Comparison of ENCODE assay signal across 15 cellular contexts in the genomic region with DNA sequence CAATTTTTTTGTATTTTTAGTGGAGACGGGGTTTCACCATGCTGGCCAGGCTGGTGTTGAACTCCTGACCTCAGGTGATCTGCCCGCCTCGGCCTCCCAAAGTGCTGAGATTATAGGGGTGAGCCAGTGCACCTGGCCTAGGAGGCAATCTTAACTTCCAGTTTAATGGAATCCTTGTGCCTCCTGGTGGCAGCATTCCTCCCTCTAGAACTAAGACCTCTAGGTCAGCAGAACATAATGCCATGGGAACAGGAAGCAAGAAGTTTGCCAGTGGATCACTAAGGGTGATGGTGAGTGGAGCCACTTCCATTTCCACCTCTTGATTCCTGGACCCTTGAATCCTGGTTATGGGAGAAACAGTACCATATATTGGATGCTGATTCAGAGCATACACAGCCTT. TPM values are rescaled to one million over a fixed set of nuclear protein-coding genes. Genes with fewer than 3 reads are reported as not detected.
DNase-seq lines count a peak whose midpoint lies in the region; FAIRE-seq and TF ChIP-seq lines count a peak whose summit lies in the region.
"Not testable (repeated sequence)": the region's sequence is repeated elsewhere in the genome, so short reads cannot be mapped to it uniquely, and the experiment has no call there.
"Had no signal": no experiment of that assay in that cellular context is flagged by ENCODE, and none has a peak within 500 bp of the region (broad histone marks: within the 10 kb centered on the region; RNA-seq: fewer than 3 reads in every experiment).

No MANE protein-coding gene starts in this region.

- peaks cover 17% of the 10 kb centered on the region for H3F3A ChIP-seq in GM23248 (ENCODE audit: insufficient read depth)

- TF ChIP-seq CTCF in C4-2B (conservative IDR thresholded peaks at IDR 0.05) (peak; percentile 42), brain microvascular endothelial cell (IDR thresholded peaks at IDR 0.05; ENCODE audit: low read depth, low read length, missing control alignments) (peak; percentile 55), fibroblast of pulmonary artery (IDR thresholded peaks at IDR 0.05; ENCODE audit: low read length, missing control alignments) (peak; percentile 41), liver (IDR thresholded peaks at IDR 0.05; ENCODE audit: low read depth, low read length, missing input control) (peak; percentile 26)

- TF ChIP-seq RAD21 in liver (IDR thresholded peaks at IDR 0.05), result peak; percentile 36 to 62

- not testable (repeated sequence) for H4K20me1 ChIP-seq in GM23248 (ENCODE audit: insufficient read depth)

- H3K9me3 ChIP-seq in GM23248 (ENCODE audit: low read depth); liver (ENCODE audit: control insufficient read depth in 4 of 4, low read length in 3 of 4); small intestine (ENCODE audit: control insufficient read depth, low read depth): not testable (repeated sequence)

- WGBS in GM23248 (ENCODE audit: low coverage in 1 of 2, low lambda C conversion rate in 2 of 2, missing lambda C conversion rate in 2 of 2), 2 experiments, result 67 to 72% methylated on average over 3 of the region's 3 CpGs
- 35% methylated on average over 3 of the region's 3 CpGs for WGBS in liver
- 19 to 55% (median 24%) methylated on average over 3 of the region's 3 CpGs for WGBS in small intestine, 3 donors

- H3K36me3 ChIP-seq in GM23248 (ENCODE audit: low read depth); brain microvascular endothelial cell (replicated peaks); liver (ENCODE audit: control insufficient read depth in 4 of 4, insufficient read depth in 3 of 4, low read depth in 1 of 4, low read length in 3 of 4); small intestine (ENCODE audit: control insufficient read depth in 2 of 2, insufficient read depth in 2 of 2, low read length in 2 of 2): not testable (repeated sequence)

- H3K9me2 ChIP-seq in GM23248 (ENCODE audit: insufficient read depth), result not testable (repeated sequence)

- not testable (repeated sequence) for H3K4me2 ChIP-seq in GM23248 (ENCODE audit: unreplicated experiment)

- FAIRE-seq in small intestine (lab: Jason Lieb, UNC), result not testable (repeated sequence)

- not testable (repeated sequence) for H3K4me1 ChIP-seq in GM23248 (ENCODE audit: insufficient read depth); small intestine (ENCODE audit: control insufficient read depth in 2 of 2, insufficient read depth in 1 of 2, low read depth in 1 of 2, low read length in 1 of 2)
- H3K4me1 ChIP-seq in liver (ENCODE audit: control insufficient read depth in 4 of 4, insufficient read depth in 4 of 4, low read length in 3 of 4), result peaks cover 4 to 16% (median 8%) of the 10 kb centered on the region in 4 donors

- H3K4me3 ChIP-seq in GM23248; brain microvascular endothelial cell (ENCODE audit: low read depth, low read length); fibroblast of pulmonary artery (replicated peaks; ENCODE audit: low read depth, low read length); liver (ENCODE audit: low read depth in 1 of 3, low read length in 3 of 3); small intestine (ENCODE audit: low read depth in 1 of 2, low read length in 2 of 2): not testable (repeated sequence)

- in situ Hi-C loops in GM23248 (cut with MboI); SK-MEL-5 (cut with HindIII; ENCODE audit: low pct_unique_long_range_greater_than_20kb, low sequenced_read_pairs); brain microvascular endothelial cell (cut with HindIII; ENCODE audit: low pct_ligation_motif_present, low sequenced_read_pairs): not testable (repeated sequence)

- not testable (repeated sequence) for H2AFZ ChIP-seq in GM23248

- H3K27me3 ChIP-seq in GM23248 (replicated peaks; ENCODE audit: insufficient read depth); brain microvascular endothelial cell (replicated peaks); liver (ENCODE audit: control insufficient read depth in 4 of 4, insufficient read depth in 4 of 4, low read length in 3 of 4); small intestine (ENCODE audit: control insufficient read depth in 2 of 2, insufficient read depth in 2 of 2, low read length in 2 of 2): not testable (repeated sequence)

- H3K79me2 ChIP-seq in GM23248 (ENCODE audit: insufficient read depth), result not testable (repeated sequence)

- H3K9ac ChIP-seq in GM23248; liver (ENCODE audit: low read depth in 1 of 2, low read length in 2 of 2): not testable (repeated sequence)

- not testable (repeated sequence) for H3K27ac ChIP-seq in C4-2B; GM23248; brain microvascular endothelial cell; liver (ENCODE audit: low read depth in 1 of 2, low read length in 2 of 2); small intestine (ENCODE audit: low read depth in 1 of 2, low read length in 1 of 2)

- DNase-seq in GM23248 (peak; percentile 35), NCI-H146 (lab: John Stamatoyannopoulos, UW) (peak; percentile 23), SK-MEL-5 (ENCODE audit: low read depth, low spot score) (peak; percentile 70), brain microvascular endothelial cell (peak; percentile 9), fibroblast of pulmonary artery (ENCODE audit: low read depth) (peak; percentile 51), small intestine (peak; percentile 64)

RNA-seq across cellular contexts. Expression of gene RNU11, which starts 5.5 kb away (rescaled TPM):
- not detected in 2 replicates for total RNA-seq in GM23248 (2014; rRNA removed; shearing (Covaris generic))
- not detected in 2 replicates for polyA plus RNA-seq in GM23248 (2016; fragmentation: Nextera tagmentation; extraction: Ambion mirVana)
- not detected in 2 replicates for total RNA-seq in SK-MEL-5 (2014; rRNA removed; shearing (Covaris generic))
- not detected in 2 replicates for polyA plus RNA-seq in SK-MEL-5 (2015; cell fraction: cytosol; rRNA removed)
- polyA plus RNA-seq in SK-MEL-5 (2015; cell fraction: nucleus; rRNA removed), result not detected in 2 replicates
- total RNA-seq in liver, result not detected
- polyA plus RNA-seq in liver, result not detected
- not detected for polyA plus RNA-seq in small intestine
- total RNA-seq: activated CD4-positive, alpha-beta T cell treated with anti-CD3 and anti-CD28 coated beads, Interleukin-2, amount 10 ng/mL, durations not matched to agents 24 days and 14 days; activated naive CD8-positive, alpha-beta T cell treated with anti-CD3 and anti-CD28 coated beads, Interleukin-2, amount 10 ng/mL, durations not matched to agents 7 days and 5 days; CD4-positive, alpha-beta T cell; Peyer's patch; right atrium auricular region; T-helper 17 cell; upper lobe of left lung had no signal

RNA-seq across cellular contexts. Expression of gene TAF12, which starts 11.0 kb away (rescaled TPM):
- 18.4 and 49.7 TPM in 2 replicates for total RNA-seq in GM23248 (2014; rRNA removed; shearing (Covaris generic))
- polyA plus RNA-seq in GM23248 (2016; fragmentation: Nextera tagmentation; extraction: Ambion mirVana), result 45.0 and 45.6 TPM in 2 replicates
- total RNA-seq in SK-MEL-5 (2014; rRNA removed; shearing (Covaris generic)), result 39.1 and 44.9 TPM in 2 replicates
- polyA plus RNA-seq in SK-MEL-5 (2015; cell fraction: cytosol; rRNA removed), result 21.2 and 23.2 TPM in 2 replicates
- 5.6 and 14.9 TPM in 2 replicates for polyA plus RNA-seq in SK-MEL-5 (2015; cell fraction: nucleus; rRNA removed)
- total RNA-seq in liver, result 10 to 100 TPM in 1 of 2 donors, 1 to 10 TPM in 1; 9.5 to 14.2 TPM
- polyA plus RNA-seq in liver, result 10 to 100 TPM in 1 of 2 donors, 1 to 10 TPM in 1; 9.7 to 14.5 TPM
- polyA plus RNA-seq in small intestine, result 10 to 100 TPM; 18.9 to 32.7 (median 29.7) TPM

RNA-seq across cellular contexts. Expression of gene GMEB1, which starts 14.7 kb away (rescaled TPM):
- total RNA-seq in GM23248 (2014; rRNA removed; shearing (Covaris generic)), result 6.9 and 8.1 TPM in 2 replicates
- polyA plus RNA-seq in GM23248 (2016; fragmentation: Nextera tagmentation; extraction: Ambion mirVana) (8.2 and 9.0 TPM in 2 replicates), liver (1 to 10 TPM; 1.8 to 2.2 TPM), small intestine (1 to 10 TPM; 2.5 to 6.1 (median 5.9) TPM)
- 3.5 and 4.6 TPM in 2 replicates for total RNA-seq in SK-MEL-5 (2014; rRNA removed; shearing (Covaris generic))
- 5.5 and 7.5 TPM in 2 replicates for polyA plus RNA-seq in SK-MEL-5 (2015; cell fraction: cytosol; rRNA removed)
- polyA plus RNA-seq in SK-MEL-5 (2015; cell fraction: nucleus; rRNA removed), result 2.4 and 2.7 TPM in 2 replicates
- total RNA-seq in liver, result 1 to 10 TPM; 5.4 to 6.1 TPM

Comparison
In these comparisons a context has a peak if more than half of its experiments do, and no peak if none do; other contexts are left out.
1. DNase-seq: peak in every context shown above with its lines; median percentile 70 in SK-MEL-5; 64 in small intestine; 51 in fibroblast of pulmonary artery; 35 in GM23248; 23 in NCI-H146; 9 in brain microvascular endothelial cell.